1 cellular context compared by ENCODE assay signal in the genomic region with DNA sequence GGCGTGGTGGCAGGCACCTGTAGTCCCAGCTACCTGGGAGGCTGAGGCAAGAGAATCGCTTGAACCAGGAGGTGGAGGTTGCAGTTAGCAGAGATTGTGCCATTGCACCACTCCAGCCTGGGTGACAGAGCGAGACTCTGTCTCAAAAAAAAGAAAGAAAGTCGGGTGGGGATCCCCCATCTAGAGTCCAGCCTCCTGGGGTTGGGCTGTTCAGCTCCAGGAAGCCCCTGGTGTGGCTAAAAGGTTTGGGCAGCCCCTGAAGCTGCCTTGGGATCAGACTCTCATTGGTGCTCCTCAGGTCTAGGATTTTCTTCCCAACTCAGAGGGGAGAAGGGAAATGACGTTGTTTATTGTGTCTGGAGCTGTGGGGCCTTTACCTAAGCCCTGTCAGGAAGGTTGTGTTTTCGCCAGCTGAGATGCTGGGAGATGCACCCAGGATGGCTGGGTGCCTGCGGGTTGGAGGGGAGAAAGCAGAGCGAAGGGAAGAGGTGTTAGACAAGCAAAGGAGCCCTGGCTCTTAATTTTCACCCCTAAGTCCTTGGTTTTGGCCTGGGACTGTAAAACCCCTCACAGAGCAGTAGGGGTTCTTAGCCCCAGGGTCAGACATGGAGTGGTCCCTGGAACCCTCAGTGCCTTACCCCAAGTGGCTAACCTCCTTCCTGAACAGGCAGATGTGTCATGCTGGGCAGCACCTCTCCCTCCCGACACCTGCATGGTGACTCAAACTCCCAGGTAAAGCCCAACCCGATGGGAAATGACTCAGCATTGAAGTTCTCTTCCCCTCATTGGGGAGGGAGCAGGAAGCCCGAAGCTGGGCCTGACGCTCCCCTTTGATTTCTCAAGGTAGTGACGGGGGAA.
TF ChIP-seq lines count a peak whose summit lies in the region.

No MANE protein-coding gene starts in this region.

TF ChIP-seq in K562, 482 proteins besides CTCF, POLR2A, EP300 and RAD21 (continues in another document):
- TF ChIP-seq SIN3A (IDR thresholded peaks at IDR 0.05; ENCODE audit: borderline replicate concordance in 2 of 2, control insufficient read depth in 1 of 2, low read depth in 2 of 2, low read length in 2 of 2) (0 out of 4 replicates have a peak, but pooled peaks of 1 of the 2 experiments have one; percentile 33), SMAD2 (IDR thresholded peaks at IDR 0.05; ENCODE audit: low read depth, low read length) (no peak), CXXC5 (CRISPR knock-in tag; IDR thresholded peaks at IDR 0.05) (peak; percentile 58), TRIM24 (IDR thresholded peaks at IDR 0.05) (0 out of 4 replicates have a peak, but pooled peaks of 1 of the 2 experiments have one; percentile 22), CBX5 (IDR thresholded peaks at IDR 0.05; ENCODE audit: borderline replicate concordance, low read depth) (no peak), NEUROD1 (IDR thresholded peaks at IDR 0.05; ENCODE audit: borderline replicate concordance, low read depth, low read length, partially characterized antibody) (peak; percentile 9), KDM1A (IDR thresholded peaks at IDR 0.05) (peak in 1 of 2 experiments; percentile 41; a peak in 2 of 4 replicates), MTA1 (IDR thresholded peaks at IDR 0.05; ENCODE audit: borderline replicate concordance) (peak; percentile 76; the same call in 1 of the 2 replicates), DPF2 (IDR thresholded peaks at IDR 0.05) (peak; percentile 86), KAT7 (CRISPR knock-in tag; IDR thresholded peaks at IDR 0.05; ENCODE audit: borderline replicate concordance) (no peak), CBFA2T2 (conservative IDR thresholded peaks at IDR 0.05) (0 out of 2 replicates have a peak, but pooled peaks have one; percentile 23), CTBP1 (IDR thresholded peaks at IDR 0.05; ENCODE audit: borderline replicate concordance) (peak; percentile 89), JUN (IDR thresholded peaks at IDR 0.05; ENCODE audit: borderline replicate concordance, low read depth, low read length) (peak; percentile 71; the same call in 1 of the 2 replicates), JUN (CRISPR knock-in tag; IDR thresholded peaks at IDR 0.05; ENCODE audit: borderline replicate concordance) (no peak), MTA2 (IDR thresholded peaks at IDR 0.05; ENCODE audit: low read depth) (no peak), RB1 (IDR thresholded peaks at IDR 0.05; ENCODE audit: low read depth) (no peak), GATAD2B (IDR thresholded peaks at IDR 0.05; ENCODE audit: borderline replicate concordance) (0 out of 2 replicates have a peak, but pooled peaks have one; percentile 67), PURB (CRISPR knock-in tag; IDR thresholded peaks at IDR 0.05; ENCODE audit: low read depth) (no peak), ETV1 (tag; conservative IDR thresholded peaks at IDR 0.05; ENCODE audit: low read depth) (peak; percentile 51; the same call in 1 of the 2 replicates), ZNF668 (CRISPR knock-in tag; IDR thresholded peaks at IDR 0.05) (no peak), SMARCA4 (IDR thresholded peaks at IDR 0.05) (peak; percentile 85), ERF (CRISPR knock-in tag; IDR thresholded peaks at IDR 0.05) (no peak), ZNF444 (CRISPR knock-in tag; IDR thresholded peaks at IDR 0.05) (no peak), MTA3 (IDR thresholded peaks at IDR 0.05; ENCODE audit: borderline replicate concordance) (0 out of 2 replicates have a peak, but pooled peaks have one; percentile 43), CBX8 (IDR thresholded peaks at IDR 0.05; ENCODE audit: borderline replicate concordance, extremely low read depth, low read depth, low read length, poor library complexity, severe bottlenecking) (no peak), ZEB2 (IDR thresholded peaks at IDR 0.05) (peak; percentile 100), ZNF584 (CRISPR knock-in tag; IDR thresholded peaks at IDR 0.05; ENCODE audit: low read depth) (peak; percentile 30; the same call in 1 of the 2 replicates), ATF7 (IDR thresholded peaks at IDR 0.05) (peak; percentile 41; the same call in 1 of the 2 replicates), OTX1 (CRISPR knock-in tag; IDR thresholded peaks at IDR 0.05) (no peak), ZKSCAN8 (CRISPR knock-in tag; IDR thresholded peaks at IDR 0.05) (no peak)
- TF ChIP-seq, protein P1, sequence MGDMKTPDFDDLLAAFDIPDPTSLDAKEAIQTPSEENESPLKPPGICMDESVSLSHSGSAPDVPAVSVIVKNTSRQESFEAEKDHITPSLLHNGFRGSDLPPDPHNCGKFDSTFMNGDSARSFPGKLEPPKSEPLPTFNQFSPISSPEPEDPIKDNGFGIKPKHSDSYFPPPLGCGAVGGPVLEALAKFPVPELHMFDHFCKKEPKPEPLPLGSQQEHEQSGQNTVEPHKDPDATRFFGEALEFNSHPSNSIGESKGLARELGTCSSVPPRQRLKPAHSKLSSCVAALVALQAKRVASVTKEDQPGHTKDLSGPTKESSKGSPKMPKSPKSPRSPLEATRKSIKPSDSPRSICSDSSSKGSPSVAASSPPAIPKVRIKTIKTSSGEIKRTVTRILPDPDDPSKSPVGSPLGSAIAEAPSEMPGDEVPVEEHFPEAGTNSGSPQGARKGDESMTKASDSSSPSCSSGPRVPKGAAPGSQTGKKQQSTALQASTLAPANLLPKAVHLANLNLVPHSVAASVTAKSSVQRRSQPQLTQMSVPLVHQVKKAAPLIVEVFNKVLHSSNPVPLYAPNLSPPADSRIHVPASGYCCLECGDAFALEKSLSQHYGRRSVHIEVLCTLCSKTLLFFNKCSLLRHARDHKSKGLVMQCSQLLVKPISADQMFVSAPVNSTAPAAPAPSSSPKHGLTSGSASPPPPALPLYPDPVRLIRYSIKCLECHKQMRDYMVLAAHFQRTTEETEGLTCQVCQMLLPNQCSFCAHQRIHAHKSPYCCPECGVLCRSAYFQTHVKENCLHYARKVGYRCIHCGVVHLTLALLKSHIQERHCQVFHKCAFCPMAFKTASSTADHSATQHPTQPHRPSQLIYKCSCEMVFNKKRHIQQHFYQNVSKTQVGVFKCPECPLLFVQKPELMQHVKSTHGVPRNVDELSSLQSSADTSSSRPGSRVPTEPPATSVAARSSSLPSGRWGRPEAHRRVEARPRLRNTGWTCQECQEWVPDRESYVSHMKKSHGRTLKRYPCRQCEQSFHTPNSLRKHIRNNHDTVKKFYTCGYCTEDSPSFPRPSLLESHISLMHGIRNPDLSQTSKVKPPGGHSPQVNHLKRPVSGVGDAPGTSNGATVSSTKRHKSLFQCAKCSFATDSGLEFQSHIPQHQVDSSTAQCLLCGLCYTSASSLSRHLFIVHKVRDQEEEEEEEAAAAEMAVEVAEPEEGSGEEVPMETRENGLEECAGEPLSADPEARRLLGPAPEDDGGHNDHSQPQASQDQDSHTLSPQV (IDR thresholded peaks at IDR 0.05) = peak; percentile 90
- TF ChIP-seq, protein P2, sequence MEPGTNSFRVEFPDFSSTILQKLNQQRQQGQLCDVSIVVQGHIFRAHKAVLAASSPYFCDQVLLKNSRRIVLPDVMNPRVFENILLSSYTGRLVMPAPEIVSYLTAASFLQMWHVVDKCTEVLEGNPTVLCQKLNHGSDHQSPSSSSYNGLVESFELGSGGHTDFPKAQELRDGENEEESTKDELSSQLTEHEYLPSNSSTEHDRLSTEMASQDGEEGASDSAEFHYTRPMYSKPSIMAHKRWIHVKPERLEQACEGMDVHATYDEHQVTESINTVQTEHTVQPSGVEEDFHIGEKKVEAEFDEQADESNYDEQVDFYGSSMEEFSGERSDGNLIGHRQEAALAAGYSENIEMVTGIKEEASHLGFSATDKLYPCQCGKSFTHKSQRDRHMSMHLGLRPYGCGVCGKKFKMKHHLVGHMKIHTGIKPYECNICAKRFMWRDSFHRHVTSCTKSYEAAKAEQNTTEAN (CRISPR knock-in tag; IDR thresholded peaks at IDR 0.05) = no peak
- TF ChIP-seq, protein P3, sequence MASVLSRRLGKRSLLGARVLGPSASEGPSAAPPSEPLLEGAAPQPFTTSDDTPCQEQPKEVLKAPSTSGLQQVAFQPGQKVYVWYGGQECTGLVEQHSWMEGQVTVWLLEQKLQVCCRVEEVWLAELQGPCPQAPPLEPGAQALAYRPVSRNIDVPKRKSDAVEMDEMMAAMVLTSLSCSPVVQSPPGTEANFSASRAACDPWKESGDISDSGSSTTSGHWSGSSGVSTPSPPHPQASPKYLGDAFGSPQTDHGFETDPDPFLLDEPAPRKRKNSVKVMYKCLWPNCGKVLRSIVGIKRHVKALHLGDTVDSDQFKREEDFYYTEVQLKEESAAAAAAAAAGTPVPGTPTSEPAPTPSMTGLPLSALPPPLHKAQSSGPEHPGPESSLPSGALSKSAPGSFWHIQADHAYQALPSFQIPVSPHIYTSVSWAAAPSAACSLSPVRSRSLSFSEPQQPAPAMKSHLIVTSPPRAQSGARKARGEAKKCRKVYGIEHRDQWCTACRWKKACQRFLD (CRISPR knock-in tag; IDR thresholded peaks at IDR 0.05) = peak; percentile 48; the same call in 1 of the 2 replicates
- TF ChIP-seq, protein P4, sequence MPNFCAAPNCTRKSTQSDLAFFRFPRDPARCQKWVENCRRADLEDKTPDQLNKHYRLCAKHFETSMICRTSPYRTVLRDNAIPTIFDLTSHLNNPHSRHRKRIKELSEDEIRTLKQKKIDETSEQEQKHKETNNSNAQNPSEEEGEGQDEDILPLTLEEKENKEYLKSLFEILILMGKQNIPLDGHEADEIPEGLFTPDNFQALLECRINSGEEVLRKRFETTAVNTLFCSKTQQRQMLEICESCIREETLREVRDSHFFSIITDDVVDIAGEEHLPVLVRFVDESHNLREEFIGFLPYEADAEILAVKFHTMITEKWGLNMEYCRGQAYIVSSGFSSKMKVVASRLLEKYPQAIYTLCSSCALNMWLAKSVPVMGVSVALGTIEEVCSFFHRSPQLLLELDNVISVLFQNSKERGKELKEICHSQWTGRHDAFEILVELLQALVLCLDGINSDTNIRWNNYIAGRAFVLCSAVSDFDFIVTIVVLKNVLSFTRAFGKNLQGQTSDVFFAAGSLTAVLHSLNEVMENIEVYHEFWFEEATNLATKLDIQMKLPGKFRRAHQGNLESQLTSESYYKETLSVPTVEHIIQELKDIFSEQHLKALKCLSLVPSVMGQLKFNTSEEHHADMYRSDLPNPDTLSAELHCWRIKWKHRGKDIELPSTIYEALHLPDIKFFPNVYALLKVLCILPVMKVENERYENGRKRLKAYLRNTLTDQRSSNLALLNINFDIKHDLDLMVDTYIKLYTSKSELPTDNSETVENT (CRISPR knock-in tag; IDR thresholded peaks at IDR 0.05) = no peak
- TF ChIP-seq, protein P5, sequence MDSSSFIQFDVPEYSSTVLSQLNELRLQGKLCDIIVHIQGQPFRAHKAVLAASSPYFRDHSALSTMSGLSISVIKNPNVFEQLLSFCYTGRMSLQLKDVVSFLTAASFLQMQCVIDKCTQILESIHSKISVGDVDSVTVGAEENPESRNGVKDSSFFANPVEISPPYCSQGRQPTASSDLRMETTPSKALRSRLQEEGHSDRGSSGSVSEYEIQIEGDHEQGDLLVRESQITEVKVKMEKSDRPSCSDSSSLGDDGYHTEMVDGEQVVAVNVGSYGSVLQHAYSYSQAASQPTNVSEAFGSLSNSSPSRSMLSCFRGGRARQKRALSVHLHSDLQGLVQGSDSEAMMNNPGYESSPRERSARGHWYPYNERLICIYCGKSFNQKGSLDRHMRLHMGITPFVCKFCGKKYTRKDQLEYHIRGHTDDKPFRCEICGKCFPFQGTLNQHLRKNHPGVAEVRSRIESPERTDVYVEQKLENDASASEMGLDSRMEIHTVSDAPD (CRISPR knock-in tag; IDR thresholded peaks at IDR 0.05) = no peak
- TF ChIP-seq, protein P6, sequence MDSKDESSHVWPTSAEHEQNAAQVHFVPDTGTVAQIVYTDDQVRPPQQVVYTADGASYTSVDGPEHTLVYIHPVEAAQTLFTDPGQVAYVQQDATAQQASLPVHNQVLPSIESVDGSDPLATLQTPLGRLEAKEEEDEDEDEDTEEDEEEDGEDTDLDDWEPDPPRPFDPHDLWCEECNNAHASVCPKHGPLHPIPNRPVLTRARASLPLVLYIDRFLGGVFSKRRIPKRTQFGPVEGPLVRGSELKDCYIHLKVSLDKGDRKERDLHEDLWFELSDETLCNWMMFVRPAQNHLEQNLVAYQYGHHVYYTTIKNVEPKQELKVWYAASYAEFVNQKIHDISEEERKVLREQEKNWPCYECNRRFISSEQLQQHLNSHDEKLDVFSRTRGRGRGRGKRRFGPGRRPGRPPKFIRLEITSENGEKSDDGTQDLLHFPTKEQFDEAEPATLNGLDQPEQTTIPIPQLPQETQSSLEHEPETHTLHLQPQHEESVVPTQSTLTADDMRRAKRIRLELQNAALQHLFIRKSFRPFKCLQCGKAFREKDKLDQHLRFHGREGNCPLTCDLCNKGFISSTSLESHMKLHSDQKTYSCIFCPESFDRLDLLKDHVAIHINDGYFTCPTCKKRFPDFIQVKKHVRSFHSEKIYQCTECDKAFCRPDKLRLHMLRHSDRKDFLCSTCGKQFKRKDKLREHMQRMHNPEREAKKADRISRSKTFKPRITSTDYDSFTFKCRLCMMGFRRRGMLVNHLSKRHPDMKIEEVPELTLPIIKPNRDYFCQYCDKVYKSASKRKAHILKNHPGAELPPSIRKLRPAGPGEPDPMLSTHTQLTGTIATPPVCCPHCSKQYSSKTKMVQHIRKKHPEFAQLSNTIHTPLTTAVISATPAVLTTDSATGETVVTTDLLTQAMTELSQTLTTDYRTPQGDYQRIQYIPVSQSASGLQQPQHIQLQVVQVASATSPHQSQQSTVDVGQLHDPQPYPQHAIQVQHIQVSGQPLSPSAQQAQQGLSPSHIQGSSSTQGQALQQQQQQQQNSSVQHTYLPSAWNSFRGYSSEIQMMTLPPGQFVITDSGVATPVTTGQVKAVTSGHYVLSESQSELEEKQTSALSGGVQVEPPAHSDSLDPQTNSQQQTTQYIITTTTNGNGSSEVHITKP (IDR thresholded peaks at IDR 0.05; ENCODE audit: partially characterized antibody) = peak; percentile 80
- TF ChIP-seq, protein P7, sequence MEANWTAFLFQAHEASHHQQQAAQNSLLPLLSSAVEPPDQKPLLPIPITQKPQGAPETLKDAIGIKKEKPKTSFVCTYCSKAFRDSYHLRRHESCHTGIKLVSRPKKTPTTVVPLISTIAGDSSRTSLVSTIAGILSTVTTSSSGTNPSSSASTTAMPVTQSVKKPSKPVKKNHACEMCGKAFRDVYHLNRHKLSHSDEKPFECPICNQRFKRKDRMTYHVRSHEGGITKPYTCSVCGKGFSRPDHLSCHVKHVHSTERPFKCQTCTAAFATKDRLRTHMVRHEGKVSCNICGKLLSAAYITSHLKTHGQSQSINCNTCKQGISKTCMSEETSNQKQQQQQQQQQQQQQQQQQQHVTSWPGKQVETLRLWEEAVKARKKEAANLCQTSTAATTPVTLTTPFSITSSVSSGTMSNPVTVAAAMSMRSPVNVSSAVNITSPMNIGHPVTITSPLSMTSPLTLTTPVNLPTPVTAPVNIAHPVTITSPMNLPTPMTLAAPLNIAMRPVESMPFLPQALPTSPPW (CRISPR knock-in tag; IDR thresholded peaks at IDR 0.05) = peak; percentile 42; the same call in 1 of the 2 replicates
